In genomic region chr5:62291829-62292228, GRCh38 we compare ENCODE assay signal across 7 cellular contexts. TPM values are rescaled to one million over a fixed set of nuclear protein-coding genes. Genes with fewer than 3 reads are reported as not detected.
DNase-seq lines count a peak whose midpoint lies in the region; ATAC-seq and TF ChIP-seq lines count a peak whose summit lies in the region.
"Not testable (repeated sequence)": the region's sequence is repeated elsewhere in the genome, so short reads cannot be mapped to it uniquely, and the experiment has no call there.

No MANE protein-coding gene starts in this region.

- POLR2A ChIA-PET in naive thymus-derived CD4-positive, alpha-beta T cell (lab: Charles Lee) = interaction anchor here (0.6 to 1.5 kb wide), 4 partner anchors 8 to 52 kb away, joined by 3 to 9 read pairs (median 4); partner anchors contain the start of gene KIF2A

- H3K36me3 Mint-ChIP-seq in naive thymus-derived CD4-positive, alpha-beta T cell = peaks cover 0 to 62% (median 3%) of the 10 kb centered on the region in 5 donors

- intact Hi-C loops in naive thymus-derived CD4-positive, alpha-beta T cell (cut with micrococcal nuclease) = loop anchor here in 1 of 2 donors (1.0 to 2.0 kb wide), 3 partner anchors 14 to 62 kb away; partner anchors contain the start of gene KIF2A

- not testable (repeated sequence) for H3K27me3 Mint-ChIP-seq in naive thymus-derived CD4-positive, alpha-beta T cell

- DNase-seq in OCI-M1 (lab: John Stamatoyannopoulos, UW) = peak; percentile 74
- peak; percentile 53 for DNase-seq in activated CD4-positive, alpha-beta T cell treated with anti-CD3 and anti-CD28 coated beads for 1 hour
- DNase-seq in activated T-cell treated with anti-CD3 and anti-CD28 coated beads, Interleukin-2, amount 50 U/mL, for 1 hour = peak; percentile 64
- DNase-seq in activated naive CD8-positive, alpha-beta T cell treated with anti-CD3 and anti-CD28 coated beads, Interleukin-2, amount 50 U/mL, for 16 hours (ENCODE audit: low read depth, low spot score) = peak; percentile 9
- DNase-seq in naive thymus-derived CD4-positive, alpha-beta T cell = peak in 7 of 9 donors; percentile 45 to 78 (median 61)
- DNase-seq in stimulated activated CD8-positive, alpha-beta memory T cell treated with anti-CD3 and anti-CD28 coated beads, Interleukin-15, amount 100 ng/mL, for 24 hours (ENCODE audit: low read depth) = peak; percentile 30

- peaks cover 4 to 66% (median 45%) of the 10 kb centered on the region in 7 donors for H3K4me1 Mint-ChIP-seq in naive thymus-derived CD4-positive, alpha-beta T cell

- not testable (repeated sequence) for H3K27me3 ChIP-seq in naive thymus-derived CD4-positive, alpha-beta T cell (ENCODE audit: control insufficient read depth in 2 of 2, insufficient read depth in 2 of 2, low read length in 2 of 2)

- H3K4me3 ChIP-seq in naive thymus-derived CD4-positive, alpha-beta T cell (ENCODE audit: low read length) = not testable (repeated sequence)

- H3K27ac Mint-ChIP-seq in naive thymus-derived CD4-positive, alpha-beta T cell = peak overlapping the region in 8 of 9 donors; percentile 36 to 71 (median 56)

- CTCF ChIA-PET in naive thymus-derived CD4-positive, alpha-beta T cell (lab: Charles Lee) = interaction anchor here (0.6 to 1.4 kb wide), 7 partner anchors 12 to 68 kb away, joined by 3 to 5 read pairs (median 4); no protein-coding TSS in a partner anchor

- H3K36me3 ChIP-seq in naive thymus-derived CD4-positive, alpha-beta T cell (ENCODE audit: control insufficient read depth in 2 of 3, insufficient read depth in 3 of 3, low read length in 3 of 3) = not testable (repeated sequence)

- not testable (repeated sequence) for ATAC-seq in naive thymus-derived CD4-positive, alpha-beta T cell

- peaks cover 6 to 25% of the 10 kb centered on the region in 2 donors for H3K4me1 ChIP-seq in naive thymus-derived CD4-positive, alpha-beta T cell (ENCODE audit: control insufficient read depth in 2 of 2, insufficient read depth in 2 of 2, low read length in 2 of 2)

- peaks cover 0 to 28% (median 0%) of the 10 kb centered on the region in 11 donors for H3K9me3 Mint-ChIP-seq in naive thymus-derived CD4-positive, alpha-beta T cell

- peak; percentile 11; the same call in 1 of the 2 replicates for TF ChIP-seq CTCF in GM12874 (IDR thresholded peaks at IDR 0.05; ENCODE audit: insufficient read depth, low read depth, low read length)

- H3K27ac ChIP-seq in naive thymus-derived CD4-positive, alpha-beta T cell (ENCODE audit: low read depth, low read length) = not testable (repeated sequence)

- H3K4me3 Mint-ChIP-seq in naive thymus-derived CD4-positive, alpha-beta T cell = peak overlapping the region; percentile 12 to 74 (median 51)

- H3K9me3 ChIP-seq in naive thymus-derived CD4-positive, alpha-beta T cell (ENCODE audit: control insufficient read depth in 2 of 3, low read length in 3 of 3) = not testable (repeated sequence)

RNA-seq across cellular contexts. Expression of gene KIF2A, which starts 14.2 kb away (rescaled TPM):
- total RNA-seq in naive thymus-derived CD4-positive, alpha-beta T cell = 100 to 1,000 TPM in 3 of 5 experiments, 10 to 100 TPM in 2; 73.5 to 179 (median 142) TPM
- polyA plus RNA-seq in naive thymus-derived CD4-positive, alpha-beta T cell = 100 to 1,000 TPM; 136 to 159 TPM

Comparison
In these comparisons a context has a peak if more than half of its experiments do, and no peak if none do; other contexts are left out.
1. DNase-seq: peak in every context shown above with its lines; median percentile 74 in OCI-M1; 64 in activated T-cell treated with anti-CD3 and anti-CD28 coated beads, Interleukin-2, amount 50 U/mL, for 1 hour; 61 in naive thymus-derived CD4-positive, alpha-beta T cell; 53 in activated CD4-positive, alpha-beta T cell treated with anti-CD3 and anti-CD28 coated beads for 1 hour; 30 in stimulated activated CD8-positive, alpha-beta memory T cell treated with anti-CD3 and anti-CD28 coated beads, Interleukin-15, amount 100 ng/mL, for 24 hours; 9 in activated naive CD8-positive, alpha-beta T cell treated with anti-CD3 and anti-CD28 coated beads, Interleukin-2, amount 50 U/mL, for 16 hours.